ENCODE assay signal across 24 cellular contexts in genomic region chr10:43124574-43125273, GRCh38. TPM values are rescaled to one million over a fixed set of nuclear protein-coding genes. Genes with fewer than 3 reads are reported as not detected.
DNase-seq lines count a peak whose midpoint lies in the region; TF ChIP-seq lines count a peak whose summit lies in the region.
"Had no signal": no experiment of that assay in that cellular context is flagged by ENCODE, and none has a peak within 500 bp of the region (broad histone marks: within the 10 kb centered on the region; RNA-seq: fewer than 3 reads in every experiment).

No MANE protein-coding gene starts in this region.

- peaks cover 10% of the 10 kb centered on the region for H3K27me3 Mint-ChIP-seq in activated naive CD4-positive, alpha-beta T cell treated with anti-CD3 and anti-CD28 coated beads, Interleukin-2, amount 10 ng/mL, durations not matched to agents 7 days and 5 days
- H3K27me3 Mint-ChIP-seq in glutamatergic neuron (ENCODE audit: unreplicated experiment) = peaks cover 14% of the 10 kb centered on the region

- TF ChIP-seq POLR2A in adrenal gland (IDR thresholded peaks at IDR 0.05) (no peak), vagina (IDR thresholded peaks at IDR 0.05) (no peak)

- H3K4me1 ChIP-seq in adrenal gland (replicated peaks in 1 of 2) (no peaks in the 10 kb centered on the region), vagina (peaks cover 4% of the 10 kb centered on the region), colonic mucosa (no peaks in the 10 kb centered on the region)

- 86 to 94% (median 91%) methylated on average over 9 of the region's 9 CpGs for WGBS in adrenal gland, 4 donors

- no peaks in the 10 kb centered on the region for H3K36me3 Mint-ChIP-seq in activated naive CD4-positive, alpha-beta T cell treated with anti-CD3 and anti-CD28 coated beads, Interleukin-2, amount 10 ng/mL, durations not matched to agents 7 days and 5 days
- H3K36me3 Mint-ChIP-seq in glutamatergic neuron (ENCODE audit: unreplicated experiment) = no peaks in the 10 kb centered on the region

- H3K36me3 ChIP-seq in adrenal gland (replicated peaks in 1 of 2) (no peaks in the 10 kb centered on the region), vagina (no peaks in the 10 kb centered on the region), colonic mucosa (no peaks in the 10 kb centered on the region)

- TF ChIP-seq CTCF in adrenal gland (IDR thresholded peaks at IDR 0.05) (no peak), vagina (IDR thresholded peaks at IDR 0.05) (no peak), glutamatergic neuron (IDR thresholded peaks at IDR 0.05; ENCODE audit: partially characterized antibody, unreplicated experiment) (no peak), colonic mucosa (IDR thresholded peaks at IDR 0.05) (no peak)

- H3K4me3 Mint-ChIP-seq in activated naive CD4-positive, alpha-beta T cell treated with anti-CD3 and anti-CD28 coated beads, Interleukin-2, amount 10 ng/mL, durations not matched to agents 7 days and 5 days = no peak overlapping the region
- no peak overlapping the region for H3K4me3 Mint-ChIP-seq in glutamatergic neuron (ENCODE audit: unreplicated experiment)
- H3K4me3 Mint-ChIP-seq: CD14-positive monocyte, HFFc6, neural crest cell, T-helper 17 cell had no signal

- peak; percentile 19 for DNase-seq in activated naive CD4-positive, alpha-beta T cell treated with anti-CD3 and anti-CD28 coated beads, Interleukin-2, amount 10 ng/mL, durations not matched to agents 7 days and 5 days
- no peak for DNase-seq in activated naive CD4-positive, alpha-beta T cell treated with Interleukin-2 at 50 U/mL for 16 hours
- peak in 4 of 7 donors; percentile 1 to 33 (median 6) for DNase-seq in adrenal gland
- DNase-seq in mesenteric fat pad (ENCODE audit: low spot score) = peak; percentile 62
- peak; percentile 83 to 84 for DNase-seq in vagina (ENCODE audit: extremely low spot score in 2 of 2)
- DNase-seq in glutamatergic neuron = no peak
- DNase-seq in AG08395 (ENCODE audit: low spot score) = no peak
- DNase-seq in colonic mucosa = no peak
- DNase-seq: ACHN; activated CD4-positive, alpha-beta T cell treated with anti-CD3 and anti-CD28 coated beads for 48 hours; activated gamma-delta T cell treated with Interleukin-2 at 50 U/mL for 16 hours; amniotic stem cell; EL; HFFc6; NCI-H2029 treated with DMSO at 0.1 percent for 48 hours; NCI-H226; NCI-H748 treated with DMSO at 0.1 percent for 48 hours; RPMI8226; T-helper 17 cell had no signal

- CTCF ChIA-PET in activated naive CD4-positive, alpha-beta T cell treated with anti-CD3 and anti-CD28 coated beads, Interleukin-2, amount 10 ng/mL, durations not matched to agents 7 days and 5 days (lab: Charles Lee) = no interaction called here

- no peaks in the 10 kb centered on the region for H3K9me3 Mint-ChIP-seq in activated naive CD4-positive, alpha-beta T cell treated with anti-CD3 and anti-CD28 coated beads, Interleukin-2, amount 10 ng/mL, durations not matched to agents 7 days and 5 days
- peaks cover 7% of the 10 kb centered on the region for H3K9me3 Mint-ChIP-seq in glutamatergic neuron (ENCODE audit: unreplicated experiment)
- H3K9me3 Mint-ChIP-seq: CD14-positive monocyte, HFFc6, neural crest cell had no signal

- H3K27me3 ChIP-seq in adrenal gland (no peaks in the 10 kb centered on the region), vagina (no peaks in the 10 kb centered on the region), colonic mucosa (no peaks in the 10 kb centered on the region)

- H3K9me3 ChIP-seq in adrenal gland (replicated peaks in 1 of 3) = no peaks in the 10 kb centered on the region
- H3K9me3 ChIP-seq in vagina = no peaks in the 10 kb centered on the region
- no peaks in the 10 kb centered on the region for H3K9me3 ChIP-seq in colonic mucosa

- H3K4me3 ChIP-seq in adrenal gland (no peak overlapping the region), vagina (no peak overlapping the region), colonic mucosa (no peak overlapping the region)
- H3K4me3 ChIP-seq: lung had no signal

- H3K4me1 Mint-ChIP-seq in activated naive CD4-positive, alpha-beta T cell treated with anti-CD3 and anti-CD28 coated beads, Interleukin-2, amount 10 ng/mL, durations not matched to agents 7 days and 5 days = peaks cover 73% of the 10 kb centered on the region
- H3K4me1 Mint-ChIP-seq in glutamatergic neuron (ENCODE audit: low read depth, unreplicated experiment) = peaks cover 31% of the 10 kb centered on the region

- intact Hi-C loops in adrenal gland (cut with DNase I) (no loop called here), vagina (cut with DNase I) (no loop called here), colonic mucosa (cut with DNase I) (no loop called here)

- no peak overlapping the region for H3K9ac ChIP-seq in colonic mucosa (ENCODE audit: low read depth in 2 of 2, low read length in 2 of 2)

- no peak overlapping the region for H3K27ac Mint-ChIP-seq in activated naive CD4-positive, alpha-beta T cell treated with anti-CD3 and anti-CD28 coated beads, Interleukin-2, amount 10 ng/mL, durations not matched to agents 7 days and 5 days
- no peak overlapping the region for H3K27ac Mint-ChIP-seq in glutamatergic neuron (ENCODE audit: unreplicated experiment)
- H3K27ac Mint-ChIP-seq: HFFc6, progenitor cell of endocrine pancreas, T-helper 17 cell had no signal

- H3K27ac ChIP-seq in adrenal gland = no peak overlapping the region
- peak overlapping the region; percentile 47 for H3K27ac ChIP-seq in vagina
- no peak overlapping the region for H3K27ac ChIP-seq in colonic mucosa

RNA-seq across cellular contexts. Expression of gene CSGALNACT2, which starts 13.5 kb away (rescaled TPM):
- total RNA-seq in adrenal gland (10 to 100 TPM in 7 of 8 donors, 1 to 10 TPM in 1; 7.9 to 19.4 (median 13.5) TPM), mesenteric fat pad (31.0 TPM), vagina (21.9 TPM), glutamatergic neuron (ENCODE audit: unreplicated experiment) (28.3 TPM), colonic mucosa (1 to 10 TPM; 3.5 to 8.2 TPM)
- 10 to 100 TPM in 1 of 3 donors, 1 to 10 TPM in 2; 5.8 to 15.3 (median 6.5) TPM for polyA plus RNA-seq in adrenal gland

RNA-seq across cellular contexts. Expression of gene RET, which starts 47.9 kb away (rescaled TPM):
- total RNA-seq in adrenal gland = 10 to 100 TPM in 3 of 8 donors, 1 to 10 TPM in 5; 1.6 to 43.6 (median 3.7) TPM
- polyA plus RNA-seq in adrenal gland = 10 to 100 TPM in 2 of 3 donors, 1 to 10 TPM in 1; 8.1 to 34.1 (median 24.3) TPM
- total RNA-seq in mesenteric fat pad = 0.64 TPM
- 7.9 TPM for total RNA-seq in vagina
- 34.7 TPM for total RNA-seq in glutamatergic neuron (ENCODE audit: unreplicated experiment)
- 1 to 10 TPM; 1.9 to 3.3 TPM for total RNA-seq in colonic mucosa
- total RNA-seq: SK-MEL-5 had no signal

Comparison
In these comparisons a context has a peak if more than half of its experiments do, and no peak if none do; other contexts are left out.
1. DNase-seq: peak in activated naive CD4-positive, alpha-beta T cell treated with anti-CD3 and anti-CD28 coated beads, Interleukin-2, amount 10 ng/mL, durations not matched to agents 7 days and 5 days (single experiment), adrenal gland (4 of 7), mesenteric fat pad (single experiment) and vagina (2 of 2); none in activated naive CD4-positive, alpha-beta T cell treated with Interleukin-2 at 50 U/mL for 16 hours (single experiment), glutamatergic neuron (single experiment), AG08395 (single experiment) and colonic mucosa (single experiment).